32 cellular contexts compared by ENCODE assay signal in genomic region chr2:142175917-142176316, GRCh38. TPM values are rescaled to one million over a fixed set of nuclear protein-coding genes. Genes with fewer than 3 reads are reported as not detected.
DNase-seq lines count a peak whose midpoint lies in the region; ATAC-seq and TF ChIP-seq lines count a peak whose summit lies in the region.
"Had no signal": no experiment of that assay in that cellular context is flagged by ENCODE, and none has a peak within 500 bp of the region (broad histone marks: within the 10 kb centered on the region; RNA-seq: fewer than 3 reads in every experiment).

No MANE protein-coding gene starts in this region.

- H3K4me1 ChIP-seq in tibial nerve (no peaks in the 10 kb centered on the region), foreskin keratinocyte (peaks cover 4% of the 10 kb centered on the region)
- H3K4me1 ChIP-seq: Caco-2, parathyroid adenoma, Peyer's patch had no signal

- 31 to 43% methylated on average over 1 of the region's 1 CpG for WGBS in tibial nerve, 2 donors

- TF ChIP-seq CTCF in tibial nerve (IDR thresholded peaks at IDR 0.05) (no peak), foreskin keratinocyte (conservative IDR thresholded peaks at IDR 0.05) (no peak)

- H3K36me3 ChIP-seq in tibial nerve, result no peaks in the 10 kb centered on the region
- H3K36me3 ChIP-seq: Peyer's patch had no signal

- TF ChIP-seq POLR2A in tibial nerve (IDR thresholded peaks at IDR 0.05), result no peak

- ATAC-seq in SK-N-SH treated with all-trans-retinoic acid at 6 μM for 48 hours, result peak; percentile 21
- ATAC-seq in foreskin keratinocyte, result no peak
- ATAC-seq: activated CD4-positive, alpha-beta T cell treated with anti-CD3 and anti-CD28 coated beads for 36 hours; activated CD8-positive, alpha-beta T cell treated with anti-CD3 and anti-CD28 coated beads, Interleukin-2, amount 10 ng/mL, durations not matched to agents 7 days and 5 days; activated naive CD4-positive, alpha-beta T cell treated with anti-CD3 and anti-CD28 coated beads, Interleukin-2, amount 50 U/mL, for 72 hours; left lobe of liver; stimulated activated naive CD8-positive, alpha-beta T cell treated with anti-CD3 and anti-CD28 coated beads, Interleukin-15, Interleukin-2, amounts not matched to agents 100 U/mL and 50 U/mL, for 24 hours had no signal

- DNase-seq in DMS53 (lab: John Stamatoyannopoulos, UW), result peak; percentile 24
- no peak for DNase-seq in DMS53 treated with DMSO at 0.1 percent for 48 hours (lab: John Stamatoyannopoulos, UW; ENCODE audit: unreplicated experiment)
- DNase-seq in NCI-H2171 (lab: John Stamatoyannopoulos, UW), result peak; percentile 32
- DNase-seq in mucosa of gallbladder (ENCODE audit: low spot score), result peak; percentile 16
- DNase-seq in tibial nerve (ENCODE audit: low spot score in 2 of 2), result no peak
- no peak for DNase-seq in NCI-H146 (lab: John Stamatoyannopoulos, UW)
- no peak for DNase-seq in foreskin keratinocyte
- DNase-seq: 8988T; activated CD4-positive, alpha-beta T cell treated with anti-CD3 and anti-CD28 coated beads for 36 hours; activated CD8-positive, alpha-beta T cell treated with anti-CD3 and anti-CD28 coated beads, Interleukin-2, amount 10 ng/mL, durations not matched to agents 7 days and 5 days; anterior cingulate cortex; Caco-2; effector CD4-positive, alpha-beta T cell; Karpas-422; mesendoderm; NCI-H524; Peyer's patch; retina; SHP77 treated with DMSO at 0.1 percent for 48 hours; stimulated activated naive CD8-positive, alpha-beta T cell treated with anti-CD3 and anti-CD28 coated beads, Interleukin-15, Interleukin-2, amounts not matched to agents 100 U/mL and 50 U/mL, for 24 hours; T1000 had no signal

- no peak for TF ChIP-seq EP300 in tibial nerve (IDR thresholded peaks at IDR 0.05)

- no peak overlapping the region for H3K4me3 ChIP-seq in tibial nerve
- H3K4me3 ChIP-seq: Peyer's patch, skin epidermis had no signal

- H3K27ac ChIP-seq in tibial nerve (no peak overlapping the region), foreskin keratinocyte (no peak overlapping the region)
- H3K27ac ChIP-seq: epithelial cell of prostate, parathyroid adenoma, Peyer's patch, skin epidermis, VCaP had no signal

- no peaks in the 10 kb centered on the region for H3K9me3 ChIP-seq in tibial nerve
- H3K9me3 ChIP-seq: Caco-2, Peyer's patch had no signal

- H3K27me3 ChIP-seq in tibial nerve (no peaks in the 10 kb centered on the region), foreskin keratinocyte (no peaks in the 10 kb centered on the region)
- H3K27me3 ChIP-seq: Peyer's patch had no signal

TF ChIP-seq in SK-N-SH treated with all-trans-retinoic acid at 6 μM for 48 hours, 23 proteins besides CTCF, POLR2A, EP300 and RAD21:
- no peak for TF ChIP-seq BACH2 (CRISPR knock-in tag; IDR thresholded peaks at IDR 0.05; ENCODE audit: borderline replicate concordance)

RNA-seq across cellular contexts. Expression of gene LRP1B, which starts 45.1 kb away (rescaled TPM):
- total RNA-seq in mucosa of gallbladder (0.26 TPM), tibial nerve (1 to 10 TPM; 1.2 to 3.3 (median 2.6) TPM), foreskin keratinocyte (0.10 TPM in 1 of 2 replicates, not detected in the other)
- 0.02 TPM in 1 of 2 replicates, not detected in the other for polyA plus RNA-seq in foreskin keratinocyte
- total RNA-seq: activated CD4-positive, alpha-beta T cell treated with anti-CD3 and anti-CD28 coated beads for 36 hours; activated CD8-positive, alpha-beta T cell treated with anti-CD3 and anti-CD28 coated beads, Interleukin-2, amount 10 ng/mL, durations not matched to agents 7 days and 5 days; activated naive CD4-positive, alpha-beta T cell treated with anti-CD3 and anti-CD28 coated beads, Interleukin-2, amount 50 U/mL, for 72 hours; activated T-helper 2 cell treated with anti-CD3 and anti-CD28 coated beads, Interferon-gamma antibody, Interleukin-2, Interleukin-4, amounts not matched to agents 10 μg/mL and 5 μg/mL and 100 μg/mL, durations not matched to agents 14 hours and 24 hours and 36 hours; Caco-2; Daoy; H1 had no signal
- polyA plus RNA-seq: CD14-positive monocyte had no signal

Comparison
In these comparisons a context has a peak if more than half of its experiments do, and no peak if none do; other contexts are left out.
1. DNase-seq: peak in DMS53 (single experiment), NCI-H2171 (single experiment) and mucosa of gallbladder (single experiment); none in DMS53 treated with DMSO at 0.1 percent for 48 hours (single experiment), tibial nerve (0 of 2), NCI-H146 (single experiment) and foreskin keratinocyte (0 of 2).